12 cellular contexts compared by ENCODE assay signal in the genomic region with DNA sequence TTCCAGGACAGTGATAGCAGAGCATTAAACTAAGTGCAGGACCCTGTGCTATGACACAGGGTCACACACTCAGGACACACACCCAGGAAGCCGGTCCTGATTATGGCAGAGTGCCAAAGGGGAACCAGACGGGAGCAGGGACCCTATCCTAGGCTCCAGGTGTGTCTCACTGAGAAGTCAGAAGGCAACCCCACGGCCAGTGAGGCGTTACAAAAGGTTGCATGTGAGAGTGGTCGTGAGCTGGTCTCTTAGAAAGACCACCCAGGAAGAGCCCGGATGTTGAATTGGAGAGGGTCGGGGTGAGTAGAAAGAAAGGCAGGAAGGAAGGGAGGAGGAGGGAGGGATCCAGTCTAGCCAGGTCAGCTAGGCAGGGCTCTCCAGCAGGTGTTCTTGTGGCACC. TPM values are rescaled to one million over a fixed set of nuclear protein-coding genes. Genes with fewer than 3 reads are reported as not detected.
"Had no signal": no experiment of that assay in that cellular context is flagged by ENCODE, and none has a peak within 500 bp of the region (broad histone marks: within the 10 kb centered on the region; RNA-seq: fewer than 3 reads in every experiment).

No MANE protein-coding gene starts in this region.

- H3K4me1 ChIP-seq: colonic mucosa, gastroesophageal sphincter, pancreas had no signal

- DNase-seq: activated naive CD4-positive, alpha-beta T cell treated with anti-CD3 and anti-CD28 coated beads, Interleukin-2, amount 10 ng/mL, durations not matched to agents 7 days and 5 days; caudate nucleus; colonic mucosa; effector CD4-positive, alpha-beta T cell; kidney; pancreas; small intestine; T-helper 9 cell had no signal

- ATAC-seq: activated CD8-positive, alpha-beta T cell treated with anti-CD3 and anti-CD28 coated beads, Interleukin-2, amount 10 ng/mL, durations not matched to agents 7 days and 5 days; activated T-helper 17 cell treated with anti-CD3 and anti-CD28 coated beads, Interleukin-2, amount 50 U/mL, for 72 hours; gastroesophageal sphincter; pancreas had no signal

- H3K27ac ChIP-seq: colonic mucosa, gastroesophageal sphincter, pancreas had no signal

- H3K36me3 ChIP-seq: colonic mucosa, gastroesophageal sphincter, pancreas had no signal

- H3K27me3 ChIP-seq: colonic mucosa, pancreas had no signal

- H3K4me3 ChIP-seq: colonic mucosa, gastroesophageal sphincter, pancreas had no signal

- H3K9me3 ChIP-seq: colonic mucosa, gastroesophageal sphincter, pancreas had no signal

RNA-seq across cellular contexts. Expression of gene FRMPD2, which starts 31.0 kb away (rescaled TPM):
- total RNA-seq: activated CD8-positive, alpha-beta T cell treated with anti-CD3 and anti-CD28 coated beads, Interleukin-2, amount 10 ng/mL, durations not matched to agents 7 days and 5 days; mesenteric fat pad had no signal
